Comparison of ENCODE assay signal across 39 cellular contexts in genomic region chr15:40664909-40665308, GRCh38. TPM values are rescaled to one million over a fixed set of nuclear protein-coding genes. Genes with fewer than 3 reads are reported as not detected.
"Had no signal": no experiment of that assay in that cellular context is flagged by ENCODE, and none has a peak within 500 bp of the region (broad histone marks: within the 10 kb centered on the region; RNA-seq: fewer than 3 reads in every experiment).

No MANE protein-coding gene starts in this region.

- H3K36me3 ChIP-seq: adrenal gland, ascending aorta, brain microvascular endothelial cell, breast epithelium, cardiac muscle cell, colonic mucosa had no signal

- H3K27me3 ChIP-seq: adrenal gland, ascending aorta, body of pancreas, brain microvascular endothelial cell, breast epithelium, cardiac muscle cell, colonic mucosa had no signal

- FAIRE-seq: astrocyte, bronchial epithelial cell, colon had no signal

- H3K9me3 Mint-ChIP-seq: activated naive CD4-positive, alpha-beta T cell treated with anti-CD3 and anti-CD28 coated beads for 36 hours; activated naive CD4-positive, alpha-beta T cell treated with anti-CD3 and anti-CD28 coated beads, Interleukin-2, amount 10 ng/mL, durations not matched to agents 7 days and 5 days; activated naive CD4-positive, alpha-beta T cell treated with anti-CD3 and anti-CD28 coated beads, Interleukin-2, amount 50 U/mL, for 24 hours; activated naive CD4-positive, alpha-beta T cell treated with anti-CD3 and anti-CD28 coated beads, Interleukin-2, amount 50 U/mL, for 72 hours; activated naive CD8-positive, alpha-beta T cell treated with anti-CD3 and anti-CD28 coated beads for 36 hours; activated naive CD8-positive, alpha-beta T cell treated with anti-CD3 and anti-CD28 coated beads, Interleukin-2, amount 10 ng/mL, durations not matched to agents 7 days and 5 days; activated naive CD8-positive, alpha-beta T cell treated with anti-CD3 and anti-CD28 coated beads, Interleukin-2, amount 50 U/mL, for 24 hours; activated T-cell treated with anti-CD3 and anti-CD28 coated beads, Interleukin-2, amount 50 U/mL, for 4 hours; activated T-cell treated with anti-CD3 and anti-CD28 coated beads, Interleukin-2, amount 50 U/mL, for 72 hours; activated T-helper 1 cell treated with anti-CD3 and anti-CD28 coated beads, Interleukin-12 subunit alpha, Interleukin-12 subunit beta, Interleukin-2, Interleukin-4 antibody, amounts not matched to agents 30 ng/mL and 10 ng/mL and 1 ng/mL, durations not matched to agents 14 hours and 24 hours and 36 hours; activated T-helper 2 cell treated with anti-CD3 and anti-CD28 coated beads, Interferon-gamma antibody, Interleukin-2, Interleukin-4, amounts not matched to agents 10 μg/mL and 5 μg/mL and 100 μg/mL, durations not matched to agents 14 hours and 24 hours and 36 hours; brain; central memory CD8-positive, alpha-beta T cell had no signal

- H3K4me3 ChIP-seq: adrenal gland, ascending aorta, body of pancreas, breast epithelium, cardiac muscle cell, colonic mucosa had no signal

- ATAC-seq: activated naive CD8-positive, alpha-beta T cell treated with anti-CD3 and anti-CD28 coated beads, Interleukin-2, amount 50 U/mL, for 24 hours; activated T-cell treated with anti-CD3 and anti-CD28 coated beads, Interleukin-2, amount 50 U/mL, for 4 hours; body of pancreas had no signal

- H3K9me3 ChIP-seq: adrenal gland, ascending aorta, body of pancreas, breast epithelium, colonic mucosa had no signal

- H3K27me3 Mint-ChIP-seq: activated naive CD4-positive, alpha-beta T cell treated with anti-CD3 and anti-CD28 coated beads, Interleukin-2, amount 10 ng/mL, durations not matched to agents 7 days and 5 days; activated naive CD4-positive, alpha-beta T cell treated with anti-CD3 and anti-CD28 coated beads, Interleukin-2, amount 50 U/mL, for 24 hours; activated naive CD8-positive, alpha-beta T cell; activated naive CD8-positive, alpha-beta T cell treated with anti-CD3 and anti-CD28 coated beads for 36 hours; activated naive CD8-positive, alpha-beta T cell treated with anti-CD3 and anti-CD28 coated beads, Interleukin-2, amount 10 ng/mL, durations not matched to agents 7 days and 5 days; activated naive CD8-positive, alpha-beta T cell treated with anti-CD3 and anti-CD28 coated beads, Interleukin-2, amount 50 U/mL, for 24 hours; brain; central memory CD8-positive, alpha-beta T cell had no signal

- H3K4me3 Mint-ChIP-seq: activated naive CD4-positive, alpha-beta T cell treated with anti-CD3 and anti-CD28 coated beads for 36 hours; activated naive CD4-positive, alpha-beta T cell treated with anti-CD3 and anti-CD28 coated beads, Interleukin-2, amount 10 ng/mL, durations not matched to agents 7 days and 5 days; activated naive CD4-positive, alpha-beta T cell treated with anti-CD3 and anti-CD28 coated beads, Interleukin-2, amount 50 U/mL, for 24 hours; activated naive CD8-positive, alpha-beta T cell; activated naive CD8-positive, alpha-beta T cell treated with anti-CD3 and anti-CD28 coated beads for 36 hours; activated naive CD8-positive, alpha-beta T cell treated with anti-CD3 and anti-CD28 coated beads, Interleukin-2, amount 10 ng/mL, durations not matched to agents 7 days and 5 days; activated naive CD8-positive, alpha-beta T cell treated with anti-CD3 and anti-CD28 coated beads, Interleukin-2, amount 50 U/mL, for 24 hours; activated T-cell treated with anti-CD3 and anti-CD28 coated beads, Interleukin-2, amount 50 U/mL, for 4 hours; activated T-cell treated with anti-CD3 and anti-CD28 coated beads, Interleukin-2, amount 50 U/mL, for 72 hours; activated T-helper 1 cell treated with anti-CD3 and anti-CD28 coated beads, Interleukin-12 subunit alpha, Interleukin-12 subunit beta, Interleukin-2, Interleukin-4 antibody, amounts not matched to agents 30 ng/mL and 10 ng/mL and 1 ng/mL, durations not matched to agents 14 hours and 24 hours and 36 hours; brain; central memory CD8-positive, alpha-beta T cell had no signal

- DNase-seq: activated effector memory CD4-positive, alpha-beta T cell treated with anti-CD3 and anti-CD28 coated beads, Interleukin-2, amount 50 U/mL, for 16 hours; activated effector memory CD4-positive, alpha-beta T cell treated with Interleukin-2 at 50 U/mL for 16 hours; activated gamma-delta T cell; activated gamma-delta T cell treated with Interleukin-2 at 50 U/mL for 16 hours; activated naive CD4-positive, alpha-beta T cell; activated naive CD4-positive, alpha-beta T cell treated with anti-CD3 and anti-CD28 coated beads for 36 hours; activated naive CD4-positive, alpha-beta T cell treated with anti-CD3 and anti-CD28 coated beads, Interleukin-2, amount 10 ng/mL, durations not matched to agents 7 days and 5 days; activated naive CD4-positive, alpha-beta T cell treated with anti-CD3 and anti-CD28 coated beads, Interleukin-2, amount 50 U/mL, for 16 hours; activated naive CD4-positive, alpha-beta T cell treated with Interleukin-2 at 50 U/mL for 16 hours; activated naive CD8-positive, alpha-beta T cell treated with anti-CD3 and anti-CD28 coated beads for 36 hours; activated naive CD8-positive, alpha-beta T cell treated with anti-CD3 and anti-CD28 coated beads, Interleukin-2, amount 10 ng/mL, durations not matched to agents 7 days and 5 days; activated naive CD8-positive, alpha-beta T cell treated with anti-CD3 and anti-CD28 coated beads, Interleukin-2, amount 50 U/mL, for 24 hours; activated T-cell treated with anti-CD3 and anti-CD28 coated beads, Interleukin-2, amount 50 U/mL, for 4 hours; activated T-cell treated with anti-CD3 and anti-CD28 coated beads, Interleukin-2, amount 50 U/mL, for 48 hours; activated T-cell treated with anti-CD3 and anti-CD28 coated beads, Interleukin-2, amount 50 U/mL, for 72 hours; adrenal gland; amniotic stem cell; amygdala; anterior cingulate cortex; aorta; body of pancreas; brain microvascular endothelial cell; caudate nucleus; central memory CD4-positive, alpha-beta T cell; cerebellar nuclear complex; colonic mucosa had no signal

- H3K27ac ChIP-seq: adrenal gland, ascending aorta, body of pancreas, brain microvascular endothelial cell, breast epithelium, cardiac muscle cell, colonic mucosa had no signal

- H3K27ac Mint-ChIP-seq: activated naive CD4-positive, alpha-beta T cell treated with anti-CD3 and anti-CD28 coated beads for 36 hours; activated naive CD4-positive, alpha-beta T cell treated with anti-CD3 and anti-CD28 coated beads, Interleukin-2, amount 10 ng/mL, durations not matched to agents 7 days and 5 days; activated naive CD4-positive, alpha-beta T cell treated with anti-CD3 and anti-CD28 coated beads, Interleukin-2, amount 50 U/mL, for 24 hours; activated naive CD8-positive, alpha-beta T cell; activated naive CD8-positive, alpha-beta T cell treated with anti-CD3 and anti-CD28 coated beads for 36 hours; activated naive CD8-positive, alpha-beta T cell treated with anti-CD3 and anti-CD28 coated beads, Interleukin-2, amount 10 ng/mL, durations not matched to agents 7 days and 5 days; activated T-cell treated with anti-CD3 and anti-CD28 coated beads, Interleukin-2, amount 50 U/mL, for 72 hours; activated T-helper 1 cell treated with anti-CD3 and anti-CD28 coated beads, Interleukin-12 subunit alpha, Interleukin-12 subunit beta, Interleukin-2, Interleukin-4 antibody, amounts not matched to agents 30 ng/mL and 10 ng/mL and 1 ng/mL, durations not matched to agents 14 hours and 24 hours and 36 hours; activated T-helper 2 cell treated with anti-CD3 and anti-CD28 coated beads, Interferon-gamma antibody, Interleukin-2, Interleukin-4, amounts not matched to agents 10 μg/mL and 5 μg/mL and 100 μg/mL, durations not matched to agents 14 hours and 24 hours and 36 hours; brain had no signal

- H3K36me3 Mint-ChIP-seq: activated naive CD4-positive, alpha-beta T cell treated with anti-CD3 and anti-CD28 coated beads, Interleukin-2, amount 50 U/mL, for 24 hours; activated naive CD8-positive, alpha-beta T cell; activated naive CD8-positive, alpha-beta T cell treated with anti-CD3 and anti-CD28 coated beads for 36 hours had no signal

- H3K4me1 Mint-ChIP-seq: activated naive CD4-positive, alpha-beta T cell treated with anti-CD3 and anti-CD28 coated beads, Interleukin-2, amount 10 ng/mL, durations not matched to agents 7 days and 5 days; activated naive CD4-positive, alpha-beta T cell treated with anti-CD3 and anti-CD28 coated beads, Interleukin-2, amount 50 U/mL, for 24 hours; activated naive CD8-positive, alpha-beta T cell treated with anti-CD3 and anti-CD28 coated beads for 36 hours; activated naive CD8-positive, alpha-beta T cell treated with anti-CD3 and anti-CD28 coated beads, Interleukin-2, amount 10 ng/mL, durations not matched to agents 7 days and 5 days; activated naive CD8-positive, alpha-beta T cell treated with anti-CD3 and anti-CD28 coated beads, Interleukin-2, amount 50 U/mL, for 24 hours; brain; central memory CD8-positive, alpha-beta T cell had no signal

- H3K4me1 ChIP-seq: adrenal gland, ascending aorta, body of pancreas, breast epithelium, colonic mucosa had no signal

RNA-seq across cellular contexts. Expression of gene RAD51, which starts 30.1 kb away (rescaled TPM):
- total RNA-seq: ascending aorta had no signal
